13 cellular contexts compared by ENCODE assay signal in the genomic region with DNA sequence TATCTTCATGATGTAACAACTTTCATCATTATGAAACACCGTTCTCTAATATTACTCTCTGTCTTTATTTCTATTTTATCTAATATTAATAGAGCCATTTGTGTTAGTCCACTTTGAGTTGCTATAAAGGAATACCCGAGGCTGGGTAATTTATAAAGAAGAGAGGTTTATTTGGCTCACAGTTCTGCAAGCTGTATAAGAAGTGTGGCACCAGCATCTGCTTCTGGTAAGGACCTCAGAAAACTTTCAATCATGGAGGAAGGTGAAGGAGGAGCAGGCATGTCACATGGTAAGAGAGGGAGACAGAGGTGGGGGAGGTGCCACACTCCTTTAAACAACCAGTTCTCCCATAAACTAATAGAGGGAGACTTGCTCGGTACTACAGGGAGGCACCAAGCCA.
"Had no signal": no experiment of that assay in that cellular context is flagged by ENCODE, and none has a peak within 500 bp of the region (broad histone marks: within the 10 kb centered on the region; RNA-seq: fewer than 3 reads in every experiment).

No MANE protein-coding gene starts in this region.

- DNase-seq: activated CD8-positive, alpha-beta memory T cell treated with anti-CD3 and anti-CD28 coated beads, Interleukin-2, amount 50 U/mL, for 4 hours; activated effector memory CD4-positive, alpha-beta T cell treated with anti-CD3 and anti-CD28 coated beads, Interleukin-2, amount 50 U/mL, for 16 hours; activated naive CD8-positive, alpha-beta T cell treated with anti-CD3 and anti-CD28 coated beads, Interleukin-2, amount 10 ng/mL, durations not matched to agents 7 days and 5 days; anterior cingulate cortex; dermis blood vessel endothelial cell; hippocampal formation; left cardiac atrium; stimulated activated CD4-positive, alpha-beta T cell treated with anti-CD3 and anti-CD28 coated beads, Interleukin-2, amount 100 ng/mL, for 48 hours; stimulated activated CD8-positive, alpha-beta memory T cell treated with anti-CD3 and anti-CD28 coated beads, Interleukin-4, amount 100 ng/mL, for 48 hours; stimulated activated naive CD8-positive, alpha-beta T cell treated with anti-CD3 and anti-CD28 coated beads, Interleukin-15, amount 100 ng/mL, for 72 hours; T-helper 2 cell had no signal

- H3K27ac Mint-ChIP-seq: activated naive CD8-positive, alpha-beta T cell treated with anti-CD3 and anti-CD28 coated beads, Interleukin-2, amount 10 ng/mL, durations not matched to agents 7 days and 5 days; nephron had no signal

- H3K27me3 Mint-ChIP-seq: activated naive CD8-positive, alpha-beta T cell treated with anti-CD3 and anti-CD28 coated beads, Interleukin-2, amount 10 ng/mL, durations not matched to agents 7 days and 5 days; stimulated activated naive CD8-positive, alpha-beta T cell treated with anti-CD3 and anti-CD28 coated beads, Interleukin-15, amount 100 ng/mL, for 72 hours had no signal

- H3K9me3 Mint-ChIP-seq: nephron had no signal

- ATAC-seq: left cardiac atrium; stimulated activated naive CD8-positive, alpha-beta T cell treated with anti-CD3 and anti-CD28 coated beads, Interleukin-15, amount 100 ng/mL, for 72 hours had no signal

- H3K4me3 Mint-ChIP-seq: activated naive CD8-positive, alpha-beta T cell treated with anti-CD3 and anti-CD28 coated beads, Interleukin-2, amount 10 ng/mL, durations not matched to agents 7 days and 5 days; nephron; stimulated activated naive CD8-positive, alpha-beta T cell treated with anti-CD3 and anti-CD28 coated beads, Interleukin-15, amount 100 ng/mL, for 72 hours had no signal

- H3K4me3 ChIP-seq: lung had no signal
